ENCODE assay signal across 16 cellular contexts in genomic region chr5:146529984-146530383, GRCh38. TPM values are rescaled to one million over a fixed set of nuclear protein-coding genes. Genes with fewer than 3 reads are reported as not detected.
A peak's percentile ranks its signal among the peaks of the same experiment; 100 is the strongest.
DNase-seq lines count a peak whose midpoint lies in the region; ATAC-seq, FAIRE-seq and TF ChIP-seq lines count a peak whose summit lies in the region.
"Had no signal": no experiment of that assay in that cellular context is flagged by ENCODE, and none has a peak within 500 bp of the region (broad histone marks: within the 10 kb centered on the region; RNA-seq: fewer than 3 reads in every experiment).

No MANE protein-coding gene starts in this region.

- intact Hi-C loops in pancreas (cut with DNase I), result no loop called here

- H3K36me3 Mint-ChIP-seq in activated CD8-positive, alpha-beta T cell treated with anti-CD3 and anti-CD28 coated beads, Interleukin-2, amount 10 ng/mL, durations not matched to agents 7 days and 5 days (ENCODE audit: low read depth), result no peaks in the 10 kb centered on the region
- H3K36me3 Mint-ChIP-seq: activated CD4-positive, alpha-beta memory T cell treated with anti-CD3 and anti-CD28 coated beads for 36 hours; activated naive CD4-positive, alpha-beta T cell treated with anti-CD3 and anti-CD28 coated beads, Interleukin-2, amount 50 U/mL, for 72 hours; CD4-positive, alpha-beta memory T cell; mesothelial cell of epicardium had no signal

- peak; percentile 29 for DNase-seq in activated CD8-positive, alpha-beta T cell treated with anti-CD3 and anti-CD28 coated beads, Interleukin-2, amount 10 ng/mL, durations not matched to agents 7 days and 5 days
- no peak for DNase-seq in pancreas
- no peak for DNase-seq in NCI-H1694 (lab: John Stamatoyannopoulos, UW)
- DNase-seq in NCI-H2081 treated with DMSO at 0.1 percent for 48 hours (lab: John Stamatoyannopoulos, UW), result no peak
- no peak for DNase-seq in occipital lobe (lab: John Stamatoyannopoulos, UW)
- DNase-seq: activated CD4-positive, alpha-beta memory T cell treated with anti-CD3 and anti-CD28 coated beads for 36 hours; CD4-positive, alpha-beta memory T cell; GOT3; NCI-H1092 treated with DMSO at 0.1 percent for 48 hours; posterior cingulate gyrus; T-helper 1 cell had no signal

- H3K27ac ChIP-seq in pancreas, result no peak overlapping the region

- no peaks in the 10 kb centered on the region for H3K36me3 ChIP-seq in pancreas

- H3K4me1 Mint-ChIP-seq in activated CD8-positive, alpha-beta T cell treated with anti-CD3 and anti-CD28 coated beads, Interleukin-2, amount 10 ng/mL, durations not matched to agents 7 days and 5 days (ENCODE audit: low read depth), result peaks cover 16% of the 10 kb centered on the region

- no peaks in the 10 kb centered on the region for H3K4me1 ChIP-seq in pancreas

- no peaks in the 10 kb centered on the region for H3K9me3 ChIP-seq in pancreas

- no peak overlapping the region for H3K4me3 Mint-ChIP-seq in activated CD8-positive, alpha-beta T cell treated with anti-CD3 and anti-CD28 coated beads, Interleukin-2, amount 10 ng/mL, durations not matched to agents 7 days and 5 days
- H3K4me3 Mint-ChIP-seq: activated CD4-positive, alpha-beta memory T cell treated with anti-CD3 and anti-CD28 coated beads for 36 hours; CD4-positive, alpha-beta memory T cell; mesothelial cell of epicardium had no signal

- 73 to 77% methylated on average over 2 of the region's 2 CpGs for WGBS in pancreas, 2 donors

- peak overlapping the region; percentile 30 for H3K27ac Mint-ChIP-seq in activated CD8-positive, alpha-beta T cell treated with anti-CD3 and anti-CD28 coated beads, Interleukin-2, amount 10 ng/mL, durations not matched to agents 7 days and 5 days
- H3K27ac Mint-ChIP-seq: activated CD4-positive, alpha-beta memory T cell treated with anti-CD3 and anti-CD28 coated beads for 36 hours; activated naive CD4-positive, alpha-beta T cell treated with anti-CD3 and anti-CD28 coated beads, Interleukin-2, amount 50 U/mL, for 72 hours; mesothelial cell of epicardium had no signal

- H3K27me3 Mint-ChIP-seq in activated CD8-positive, alpha-beta T cell treated with anti-CD3 and anti-CD28 coated beads, Interleukin-2, amount 10 ng/mL, durations not matched to agents 7 days and 5 days (ENCODE audit: low read depth), result peaks cover 3% of the 10 kb centered on the region

- ATAC-seq in GM18867 (IDR thresholded peaks at IDR 0.05; ENCODE audit: unreplicated experiment) (peak; percentile 67), GM21515 (IDR thresholded peaks at IDR 0.05; ENCODE audit: unreplicated experiment) (peak; percentile 61), HG03135 (IDR thresholded peaks at IDR 0.05; ENCODE audit: unreplicated experiment) (peak; percentile 58), pancreas (no peak)
- peak; percentile 69 for ATAC-seq in activated CD8-positive, alpha-beta T cell treated with anti-CD3 and anti-CD28 coated beads, Interleukin-2, amount 10 ng/mL, durations not matched to agents 7 days and 5 days

- FAIRE-seq in pancreas (lab: Jason Lieb, UNC), result no peak

- H3K4me3 ChIP-seq in pancreas, result no peak overlapping the region

- CTCF ChIA-PET in activated CD8-positive, alpha-beta T cell treated with anti-CD3 and anti-CD28 coated beads, Interleukin-2, amount 10 ng/mL, durations not matched to agents 7 days and 5 days (lab: Charles Lee), result interaction anchor here (4.5 to 4.9 kb wide), 3 partner anchors 12 to 659 kb away, joined by 32 to 45 read pairs (median 45); no protein-coding TSS in a partner anchor

- POLR2A ChIA-PET in activated CD8-positive, alpha-beta T cell treated with anti-CD3 and anti-CD28 coated beads, Interleukin-2, amount 10 ng/mL, durations not matched to agents 7 days and 5 days (lab: Charles Lee), result no interaction called here

- TF ChIP-seq CTCF in pancreas (IDR thresholded peaks at IDR 0.05), result no peak

- peaks cover 0 to 6% (median 0%) of the 10 kb centered on the region in 4 donors for H3K27me3 ChIP-seq in pancreas

- no peaks in the 10 kb centered on the region for H3K9me3 Mint-ChIP-seq in activated CD8-positive, alpha-beta T cell treated with anti-CD3 and anti-CD28 coated beads, Interleukin-2, amount 10 ng/mL, durations not matched to agents 7 days and 5 days (ENCODE audit: insufficient read depth)
- H3K9me3 Mint-ChIP-seq: activated CD4-positive, alpha-beta memory T cell treated with anti-CD3 and anti-CD28 coated beads for 36 hours; activated naive CD4-positive, alpha-beta T cell treated with anti-CD3 and anti-CD28 coated beads, Interleukin-2, amount 50 U/mL, for 72 hours; CD4-positive, alpha-beta memory T cell; mesothelial cell of epicardium had no signal

RNA-seq across cellular contexts. Expression of gene GPR151, which starts 14.0 kb away (rescaled TPM):
- total RNA-seq in activated CD8-positive, alpha-beta T cell treated with anti-CD3 and anti-CD28 coated beads, Interleukin-2, amount 10 ng/mL, durations not matched to agents 7 days and 5 days, result not detected
- not detected for total RNA-seq in pancreas
- not detected for polyA plus RNA-seq in pancreas
- 0.31 TPM for total RNA-seq in occipital lobe
- total RNA-seq: activated CD4-positive, alpha-beta memory T cell treated with anti-CD3 and anti-CD28 coated beads for 36 hours; activated naive CD4-positive, alpha-beta T cell treated with anti-CD3 and anti-CD28 coated beads, Interleukin-2, amount 50 U/mL, for 72 hours; CD4-positive, alpha-beta memory T cell; mesothelial cell of epicardium had no signal
- polyA plus RNA-seq: CD4-positive, alpha-beta memory T cell had no signal

Comparison
In these comparisons a context has a peak if more than half of its experiments do, and no peak if none do; other contexts are left out.
1. ATAC-seq: peak in GM18867 (single experiment), GM21515 (single experiment), HG03135 (single experiment) and activated CD8-positive, alpha-beta T cell treated with anti-CD3 and anti-CD28 coated beads, Interleukin-2, amount 10 ng/mL, durations not matched to agents 7 days and 5 days (single experiment); none in pancreas (0 of 4).